In genomic region chr12:116924558-116925453, GRCh38 we compare ENCODE assay signal across 1 cellular context.
TF ChIP-seq lines count a peak whose summit lies in the region.

No MANE protein-coding gene starts in this region.

TF ChIP-seq in K562, 482 proteins besides CTCF, POLR2A, EP300 and RAD21 (continued from another document and continues in another):
- no peak for TF ChIP-seq ZNF592 (IDR thresholded peaks at IDR 0.05)
- TF ChIP-seq MLLT1 (IDR thresholded peaks at IDR 0.05) = 0 out of 4 replicates have a peak, but pooled peaks of 1 of the 2 experiments have one; percentile 27
- TF ChIP-seq U2AF2 (optimal IDR thresholded peaks at IDR 0.05; ENCODE audit: low read depth, low read length) = no peak
- TF ChIP-seq PKNOX1 (IDR thresholded peaks at IDR 0.05) = peak; percentile 48; the same call in 1 of the 2 replicates
- TF ChIP-seq SPI1 (IDR thresholded peaks at IDR 0.05; ENCODE audit: borderline replicate concordance, low read depth, low read length) = no peak
- no peak for TF ChIP-seq ZNF280B (CRISPR knock-in tag; IDR thresholded peaks at IDR 0.05)
- TF ChIP-seq ETV6 (IDR thresholded peaks at IDR 0.05; ENCODE audit: borderline replicate concordance in 1 of 2, low read depth in 2 of 2, low read length in 1 of 2) = peak in 1 of 2 experiments; percentile 31; a peak in 1 of 4 replicates
- TF ChIP-seq ETV6 (CRISPR knock-in tag; IDR thresholded peaks at IDR 0.05; ENCODE audit: borderline replicate concordance) = no peak
- TF ChIP-seq ZNF639 (CRISPR knock-in tag; conservative IDR thresholded peaks at IDR 0.05 in 1 of 2, IDR thresholded peaks at IDR 0.05 in 1 of 2) = no peak
- TF ChIP-seq TCF7 (IDR thresholded peaks at IDR 0.05; ENCODE audit: borderline replicate concordance) = no peak
- TF ChIP-seq LCOR (CRISPR knock-in tag; IDR thresholded peaks at IDR 0.05) = peak; percentile 34; the same call in 1 of the 2 replicates
- TF ChIP-seq JUND (IDR thresholded peaks at IDR 0.05; ENCODE audit: borderline replicate concordance, low read depth, low read length) = 0 out of 2 replicates have a peak, but pooled peaks have one; percentile 24
- TF ChIP-seq JUND (tag; IDR thresholded peaks at IDR 0.05; ENCODE audit: borderline replicate concordance, low read depth, low read length) = no peak
- no peak for TF ChIP-seq DEAF1 (CRISPR knock-in tag; IDR thresholded peaks at IDR 0.05)
- TF ChIP-seq MEIS2 (IDR thresholded peaks at IDR 0.05; ENCODE audit: partially characterized antibody) = peak; percentile 83
- TF ChIP-seq GATAD2B (IDR thresholded peaks at IDR 0.05; ENCODE audit: borderline replicate concordance) = no peak
- TF ChIP-seq CHD7 (IDR thresholded peaks at IDR 0.05; ENCODE audit: low read depth, low read length) = no peak
- no peak for TF ChIP-seq ASH1L (IDR thresholded peaks at IDR 0.05; ENCODE audit: borderline replicate concordance, low read depth, partially characterized antibody)
- no peak for TF ChIP-seq GTF2B (IDR thresholded peaks at IDR 0.05; ENCODE audit: extremely low read depth, insufficient read length)
- TF ChIP-seq ETV1 (tag; conservative IDR thresholded peaks at IDR 0.05; ENCODE audit: low read depth) = peak; percentile 89
- TF ChIP-seq ZNF316 (IDR thresholded peaks at IDR 0.05) = peak; percentile 43; the same call in 1 of the 2 replicates
- TF ChIP-seq CREBBP (IDR thresholded peaks at IDR 0.05; ENCODE audit: low read depth, low read length) = no peak
- TF ChIP-seq TEAD4 (IDR thresholded peaks at IDR 0.05; ENCODE audit: low read length) = peak; percentile 52; the same call in 1 of the 2 replicates
- no peak for TF ChIP-seq TEAD4 (CRISPR knock-in tag; IDR thresholded peaks at IDR 0.05; ENCODE audit: borderline replicate concordance)
- no peak for TF ChIP-seq LARP7 (IDR thresholded peaks at IDR 0.05)
- TF ChIP-seq HMBOX1 (IDR thresholded peaks at IDR 0.05) = peak; percentile 89
- no peak for TF ChIP-seq NCOR1 (IDR thresholded peaks at IDR 0.05)
- TF ChIP-seq NFE2 (IDR thresholded peaks at IDR 0.05; ENCODE audit: low read depth) = peak; percentile 65; the same call in 1 of the 2 replicates
- TF ChIP-seq C11orf30 (IDR thresholded peaks at IDR 0.05; ENCODE audit: low read depth) = peak; percentile 42; the same call in 1 of the 2 replicates
